ENCODE assay signal across 11 cellular contexts in the genomic region with DNA sequence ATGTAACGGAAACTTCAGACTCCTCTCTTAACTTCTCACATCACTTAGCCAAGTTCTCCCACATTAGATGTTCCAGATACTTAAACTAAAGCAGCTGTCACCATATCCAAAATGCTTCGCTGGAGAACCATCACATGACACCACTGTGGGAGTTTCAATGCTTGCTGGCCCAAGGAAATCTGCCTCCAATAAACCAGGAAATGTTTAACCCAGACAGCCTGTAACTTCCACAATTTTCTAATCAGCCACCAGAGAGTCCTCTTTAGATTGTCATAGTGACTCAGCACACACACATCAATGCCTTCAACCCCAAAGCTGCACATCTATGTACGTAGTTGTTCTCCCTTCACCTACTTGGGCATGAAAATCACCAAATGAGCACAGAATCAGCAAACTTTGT.
DNase-seq lines count a peak whose midpoint lies in the region; ATAC-seq, FAIRE-seq and TF ChIP-seq lines count a peak whose summit lies in the region.
"Had no signal": no experiment of that assay in that cellular context is flagged by ENCODE, and none has a peak within 500 bp of the region (broad histone marks: within the 10 kb centered on the region; RNA-seq: fewer than 3 reads in every experiment).

No MANE protein-coding gene starts in this region.

- H3K9ac ChIP-seq in HepG2 (ENCODE audit: insufficient read depth, low read depth, low read length) (no peak overlapping the region), GM12878 (ENCODE audit: control insufficient read depth, insufficient read depth, low read length) (no peak overlapping the region)

- DNase-seq in right lobe of liver (no peak), HepG2 (ENCODE audit: low spot score) (no peak), GM12878 (ENCODE audit: low read depth, low spot score) (no peak), HUDEP-2 (lab: John Stamatoyannopoulos, UW; ENCODE audit: unreplicated experiment in 76 of 76) (no peak), NCI-H526 (lab: John Stamatoyannopoulos, UW) (no peak)
- DNase-seq in activated CD4-positive, alpha-beta T cell treated with anti-CD3 and anti-CD28 coated beads for 1 hour: no peak
- DNase-seq in activated naive CD8-positive, alpha-beta T cell treated with anti-CD3 and anti-CD28 coated beads, Interleukin-2, amount 50 U/mL, for 24 hours: no peak
- DNase-seq: activated naive CD4-positive, alpha-beta T cell treated with anti-CD3 and anti-CD28 coated beads for 36 hours; stimulated activated CD4-positive, alpha-beta T cell treated with anti-CD3 and anti-CD28 coated beads, Interleukin-4, amount 100 ng/mL, for 1 hour had no signal

- BruUV-seq in HepG2 (replicated peaks; lab: Mats Ljungman, UMichigan) (no TSS peak), GM12878 (replicated peaks; lab: Mats Ljungman, UMichigan) (no TSS peak)

- no peaks in the 10 kb centered on the region for H3K4me1 ChIP-seq in right lobe of liver
- H3K4me1 ChIP-seq in HepG2 (ENCODE audit: insufficient read depth, low read length): no peaks in the 10 kb centered on the region
- H3K4me1 ChIP-seq in GM12878 (ENCODE audit: control insufficient read depth, insufficient read depth, low read length): no peaks in the 10 kb centered on the region

- POLR2A ChIA-PET in HepG2 (lab: Yijun Ruan, JAX) (no interaction called here), GM12878 (lab: Charles Lee) (interaction anchor here (1.0 to 1.3 kb wide), 2 partner anchors 8 to 17 kb away, joined by 4 to 5 read pairs; no protein-coding TSS in a partner anchor)

- intact Hi-C loops in right lobe of liver (cut with DNase I) (no loop called here), HepG2 (cut with micrococcal nuclease; ENCODE audit: unreplicated experiment) (no loop called here), GM12878 (cut with micrococcal nuclease; ENCODE audit: unreplicated experiment) (no loop called here)

- SMC1A ChIA-PET in GM12878 (lab: Charles Lee; ENCODE audit: uncharacterized antibody, unreplicated experiment): interaction anchor here (1.0 to 1.3 kb wide), 3 partner anchors 8 to 117 kb away, joined by 3 read pairs; no protein-coding TSS in a partner anchor

- H2AFZ ChIP-seq in HepG2 (ENCODE audit: low read length): no peak overlapping the region
- H2AFZ ChIP-seq in GM12878 (ENCODE audit: control insufficient read depth, low read depth, low read length): peak overlapping the region; percentile 15; the same call in 1 of the 2 replicates

- TF ChIP-seq EP300 in HepG2 (IDR thresholded peaks at IDR 0.05; ENCODE audit: low read depth in 2 of 2, low read length in 2 of 2): no peak
- no peak for TF ChIP-seq EP300 in HepG2 (CRISPR knock-in tag; IDR thresholded peaks at IDR 0.05; ENCODE audit: borderline replicate concordance)
- TF ChIP-seq EP300 in GM12878 (IDR thresholded peaks at IDR 0.05; ENCODE audit: borderline replicate concordance in 1 of 2, control insufficient read depth in 1 of 2, low read depth in 2 of 2, low read length in 2 of 2): no peak

- ATAC-seq in right lobe of liver (peak in 3 of 4 donors; percentile 23 to 58 (median 45)), HepG2 (no peak), GM12878 (peak; percentile 46)
- ATAC-seq in activated naive CD8-positive, alpha-beta T cell treated with anti-CD3 and anti-CD28 coated beads, Interleukin-2, amount 50 U/mL, for 24 hours: no peak

- 55% methylated on average over 2 of the region's 3 CpGs for WGBS in right lobe of liver (ENCODE audit: insufficient coverage, low coverage, low lambda C conversion rate, missing lambda C conversion rate)
- WGBS in HepG2 (ENCODE audit: low lambda C conversion rate): 6% methylated on average over 3 of the region's 3 CpGs
- WGBS in GM12878 (ENCODE audit: insufficient coverage, insufficient replicate concordance, low lambda C conversion rate, missing lambda C conversion rate): 39% methylated on average over 3 of the region's 3 CpGs

- TF ChIP-seq CTCF in right lobe of liver (IDR thresholded peaks at IDR 0.05): no peak
- no peak for TF ChIP-seq CTCF in HepG2 (CRISPR knock-in tag; IDR thresholded peaks at IDR 0.05)
- no peak for TF ChIP-seq CTCF in GM12878 (IDR thresholded peaks at IDR 0.05 in 2 of 3, conservative IDR thresholded peaks at IDR 0.05 in 1 of 3; ENCODE audit: control insufficient read depth in 2 of 3, extremely low read depth in 1 of 3, insufficient read depth in 1 of 3, low read depth in 3 of 3, low read length in 3 of 3)

- TF ChIP-seq RAD21 in HepG2 (CRISPR knock-in tag; IDR thresholded peaks at IDR 0.05) (no peak), GM12878 (IDR thresholded peaks at IDR 0.05; ENCODE audit: insufficient read depth, low read depth, low read length) (no peak)

- no peaks in the 10 kb centered on the region for H3K9me3 ChIP-seq in right lobe of liver
- H3K9me3 ChIP-seq in HepG2 (ENCODE audit: low read length): no peaks in the 10 kb centered on the region
- peaks cover 1% of the 10 kb centered on the region; the same call in 2 of the 3 replicates for H3K9me3 ChIP-seq in GM12878 (replicated peaks; ENCODE audit: control insufficient read depth, insufficient read depth, low read length)

- RAD21 ChIA-PET in GM12878 (lab: Charles Lee; ENCODE audit: unreplicated experiment): no interaction called here

- in situ Hi-C loops in HepG2 (cut with HindIII; ENCODE audit: extremely low pct_ligation_motif_present, low pct_unique_long_range_greater_than_20kb) (no loop called here), GM12878 (cut with MboI) (no loop called here)

- H3K9me3 Mint-ChIP-seq in activated naive CD8-positive, alpha-beta T cell treated with anti-CD3 and anti-CD28 coated beads, Interleukin-2, amount 50 U/mL, for 24 hours: peaks cover 4% of the 10 kb centered on the region

- no peaks in the 10 kb centered on the region for H3K27me3 ChIP-seq in right lobe of liver
- no peaks in the 10 kb centered on the region for H3K27me3 ChIP-seq in HepG2 (ENCODE audit: control insufficient read depth in 1 of 2, insufficient read depth in 2 of 2, low read length in 2 of 2)
- H3K27me3 ChIP-seq in GM12878 (replicated peaks in 1 of 2; ENCODE audit: control insufficient read depth in 2 of 2, insufficient read depth in 2 of 2, low read length in 1 of 2): no peaks in the 10 kb centered on the region
- H3K27me3 ChIP-seq in layer of hippocampus (ENCODE audit: control insufficient read depth, insufficient read depth, low read length): no peaks in the 10 kb centered on the region

- H4K20me1 ChIP-seq in HepG2 (ENCODE audit: insufficient read depth, low read length) (no peaks in the 10 kb centered on the region), GM12878 (ENCODE audit: control insufficient read depth, insufficient read depth) (no peaks in the 10 kb centered on the region)

- FAIRE-seq in HepG2 (lab: Jason Lieb, UNC) (no peak), GM12878 (lab: Jason Lieb, UNC) (no peak)

- no peak overlapping the region for H3K4me2 ChIP-seq in HepG2 (ENCODE audit: low read depth, low read length)
- H3K4me2 ChIP-seq in GM12878 (ENCODE audit: control insufficient read depth, insufficient read depth): no peak overlapping the region

- no peaks in the 10 kb centered on the region for H3K36me3 Mint-ChIP-seq in activated naive CD8-positive, alpha-beta T cell treated with anti-CD3 and anti-CD28 coated beads, Interleukin-2, amount 50 U/mL, for 24 hours (ENCODE audit: low read depth)

- H3K79me2 ChIP-seq in HepG2 (ENCODE audit: insufficient read depth, low read length) (no peaks in the 10 kb centered on the region), GM12878 (ENCODE audit: control insufficient read depth, insufficient read depth, low read length) (no peaks in the 10 kb centered on the region)

- no peak overlapping the region for H3K27ac ChIP-seq in right lobe of liver
- no peak overlapping the region for H3K27ac ChIP-seq in HepG2 (ENCODE audit: extremely low read length, insufficient read depth, low read length)
- H3K27ac ChIP-seq in GM12878 (ENCODE audit: control insufficient read depth, insufficient read depth): no peak overlapping the region
- H3K27ac ChIP-seq in layer of hippocampus (ENCODE audit: low read depth, low read length): peak overlapping the region; percentile 30

- no peak overlapping the region for H3K4me3 Mint-ChIP-seq in activated naive CD8-positive, alpha-beta T cell treated with anti-CD3 and anti-CD28 coated beads, Interleukin-2, amount 50 U/mL, for 24 hours
- H3K4me3 Mint-ChIP-seq: activated naive CD4-positive, alpha-beta T cell treated with anti-CD3 and anti-CD28 coated beads for 36 hours; B cell had no signal

- H3K27ac Mint-ChIP-seq in activated naive CD8-positive, alpha-beta T cell treated with anti-CD3 and anti-CD28 coated beads, Interleukin-2, amount 50 U/mL, for 24 hours: no peak overlapping the region
- H3K27ac Mint-ChIP-seq: activated naive CD4-positive, alpha-beta T cell treated with anti-CD3 and anti-CD28 coated beads for 36 hours; B cell had no signal

- no peaks in the 10 kb centered on the region for H3K27me3 Mint-ChIP-seq in activated naive CD8-positive, alpha-beta T cell treated with anti-CD3 and anti-CD28 coated beads, Interleukin-2, amount 50 U/mL, for 24 hours
- H3K27me3 Mint-ChIP-seq: B cell had no signal

- CTCF ChIA-PET in HepG2 (lab: Yijun Ruan, JAX; ENCODE audit: low intra/inter-chr PET ratio, low total read pairs): no interaction called here
- CTCF ChIA-PET in GM12878 (lab: Yijun Ruan, JAX): interaction anchor here (1.1 kb wide), 1 partner anchor 117 kb away, joined by 4 read pairs; no protein-coding TSS in a partner anchor

- no peaks in the 10 kb centered on the region for H3K36me3 ChIP-seq in right lobe of liver
- H3K36me3 ChIP-seq in HepG2 (replicated peaks in 1 of 2; ENCODE audit: control insufficient read depth in 1 of 2, insufficient read depth in 2 of 2, low read length in 2 of 2): no peaks in the 10 kb centered on the region
- H3K36me3 ChIP-seq in GM12878 (ENCODE audit: control insufficient read depth in 2 of 2, insufficient read depth in 2 of 2, low read length in 1 of 2): no peaks in the 10 kb centered on the region

- TF ChIP-seq POLR2A in right lobe of liver (IDR thresholded peaks at IDR 0.05) (no peak), HepG2 (IDR thresholded peaks at IDR 0.05; ENCODE audit: insufficient read depth in 1 of 2, low read depth in 2 of 2, low read length in 2 of 2) (no peak), GM12878 (IDR thresholded peaks at IDR 0.05; ENCODE audit: low read depth, low read length) (no peak)

- no peaks in the 10 kb centered on the region for H3K4me1 Mint-ChIP-seq in activated naive CD8-positive, alpha-beta T cell treated with anti-CD3 and anti-CD28 coated beads, Interleukin-2, amount 50 U/mL, for 24 hours
- H3K4me1 Mint-ChIP-seq: B cell had no signal

- no peak overlapping the region for H3K4me3 ChIP-seq in right lobe of liver
- no peak overlapping the region for H3K4me3 ChIP-seq in HepG2 (replicated peaks in 1 of 3; ENCODE audit: insufficient read depth in 1 of 3, low read depth in 2 of 3, low read length in 3 of 3)
- no peak overlapping the region for H3K4me3 ChIP-seq in GM12878

TF ChIP-seq in HepG2, 621 proteins besides CTCF, POLR2A, EP300 and RAD21 (continues in another document):
- TF ChIP-seq AKAP8 (CRISPR knock-in tag; IDR thresholded peaks at IDR 0.05): no peak

TF ChIP-seq in GM12878, 131 proteins besides CTCF, POLR2A, EP300 and RAD21 (continues in another document):
- TF ChIP-seq FOXM1 (IDR thresholded peaks at IDR 0.05; ENCODE audit: low read depth, low read length) (no peak), RELA (IDR thresholded peaks at IDR 0.05; ENCODE audit: borderline replicate concordance, partially characterized antibody) (no peak), BHLHE40 (IDR thresholded peaks at IDR 0.05; ENCODE audit: borderline replicate concordance in 1 of 2, low read depth in 2 of 2, low read length in 1 of 2) (no peak), KLF5 (IDR thresholded peaks at IDR 0.05; ENCODE audit: partially characterized antibody) (no peak)

Comparison
In these comparisons a context has a peak if more than half of its experiments do, and no peak if none do; other contexts are left out.
1. ATAC-seq: peak in right lobe of liver (3 of 4) and GM12878 (single experiment); none in HepG2 (single experiment) and activated naive CD8-positive, alpha-beta T cell treated with anti-CD3 and anti-CD28 coated beads, Interleukin-2, amount 50 U/mL, for 24 hours (single experiment).